Comparison of ENCODE assay signal across 18 cellular contexts in genomic region chr1:160580208-160580812, GRCh38. TPM values are rescaled to one million over a fixed set of nuclear protein-coding genes. Genes with fewer than 3 reads are reported as not detected.
DNase-seq lines count a peak whose midpoint lies in the region; ATAC-seq, FAIRE-seq and TF ChIP-seq lines count a peak whose summit lies in the region.
"Had no signal": no experiment of that assay in that cellular context is flagged by ENCODE, and none has a peak within 500 bp of the region (broad histone marks: within the 10 kb centered on the region; RNA-seq: fewer than 3 reads in every experiment).

No MANE protein-coding gene starts in this region.

- no peak for FAIRE-seq in H54 (lab: Jason Lieb, UNC)

- H3K4me1 ChIP-seq in A673 (ENCODE audit: insufficient read depth, low read length, poor library complexity, severe bottlenecking) = no peaks in the 10 kb centered on the region
- H3K4me1 ChIP-seq: sigmoid colon had no signal

- CTCF ChIA-PET in A673 (lab: Charles Lee) = no interaction called here

- peaks cover 31% of the 10 kb centered on the region for H3K9me3 Mint-ChIP-seq in activated naive CD4-positive, alpha-beta T cell treated with anti-CD3 and anti-CD28 coated beads, Interleukin-2, amount 50 U/mL, for 24 hours
- H3K9me3 Mint-ChIP-seq in activated naive CD8-positive, alpha-beta T cell treated with anti-CD3 and anti-CD28 coated beads for 36 hours = peaks cover 16% of the 10 kb centered on the region
- H3K9me3 Mint-ChIP-seq in stimulated activated naive B cell treated with anti-CD40 and anti-IgM and Interleukin-4, amounts not matched to agents 10 μg/mL and 1 μg/mL and 100 μg/mL, for 72 hours = peaks cover 0 to 4% of the 10 kb centered on the region in 2 donors

- DNase-seq in activated naive CD4-positive, alpha-beta T cell treated with Interleukin-2 at 50 U/mL for 16 hours = no peak
- DNase-seq in OCI-M1 (lab: John Stamatoyannopoulos, UW) (peak; percentile 75), A673 (ENCODE audit: low spot score) (no peak), H54 (ENCODE audit: insufficient read length, low spot score) (no peak)
- no peak for DNase-seq in activated naive CD8-positive, alpha-beta T cell treated with anti-CD3 and anti-CD28 coated beads for 36 hours
- no peak for DNase-seq in stimulated activated naive B cell treated with anti-CD40 and anti-IgM and Interleukin-4, amounts not matched to agents 10 μg/mL and 1 μg/mL and 100 μg/mL, for 72 hours
- DNase-seq: dorsolateral prefrontal cortex; H9; kidney; NCI-H1436 treated with DMSO at 0.1 percent for 48 hours; NCI-H446; occipital lobe; sigmoid colon; stimulated activated CD4-positive, alpha-beta T cell treated with anti-CD3 and anti-CD28 coated beads, Interleukin-4, amount 100 ng/mL, for 1 hour; upper lobe of left lung had no signal

- no TSS peak for BruUV-seq in A673 (replicated peaks; lab: Mats Ljungman, UMichigan)

- H3K27me3 ChIP-seq in A673 (replicated peaks; ENCODE audit: insufficient read depth, low read depth, low read length, poor library complexity) = no peaks in the 10 kb centered on the region
- H3K27me3 ChIP-seq: sigmoid colon, upper lobe of left lung had no signal

- H3K27ac Mint-ChIP-seq in activated naive CD4-positive, alpha-beta T cell treated with anti-CD3 and anti-CD28 coated beads, Interleukin-2, amount 50 U/mL, for 24 hours = peak overlapping the region; percentile 85
- H3K27ac Mint-ChIP-seq in activated naive CD8-positive, alpha-beta T cell treated with anti-CD3 and anti-CD28 coated beads for 36 hours = peak overlapping the region; percentile 75
- H3K27ac Mint-ChIP-seq in stimulated activated naive B cell treated with anti-CD40 and anti-IgM and Interleukin-4, amounts not matched to agents 10 μg/mL and 1 μg/mL and 100 μg/mL, for 72 hours = peak overlapping the region; percentile 44
- H3K27ac Mint-ChIP-seq: H9 had no signal

- H3K4me3 Mint-ChIP-seq in activated naive CD4-positive, alpha-beta T cell treated with anti-CD3 and anti-CD28 coated beads, Interleukin-2, amount 50 U/mL, for 24 hours = peak overlapping the region; percentile 70
- H3K4me3 Mint-ChIP-seq in activated naive CD8-positive, alpha-beta T cell treated with anti-CD3 and anti-CD28 coated beads for 36 hours = no peak overlapping the region
- H3K4me3 Mint-ChIP-seq in stimulated activated naive B cell treated with anti-CD40 and anti-IgM and Interleukin-4, amounts not matched to agents 10 μg/mL and 1 μg/mL and 100 μg/mL, for 72 hours = no peak overlapping the region
- H3K4me3 Mint-ChIP-seq: H9 had no signal

- no peak overlapping the region for H3K4me3 ChIP-seq in A673 (ENCODE audit: low read depth, low read length, poor library complexity, severe bottlenecking)
- H3K4me3 ChIP-seq: sigmoid colon had no signal

- H3K4me1 Mint-ChIP-seq in activated naive CD4-positive, alpha-beta T cell treated with anti-CD3 and anti-CD28 coated beads, Interleukin-2, amount 50 U/mL, for 24 hours = peaks cover 82% of the 10 kb centered on the region
- peaks cover 73% of the 10 kb centered on the region for H3K4me1 Mint-ChIP-seq in activated naive CD8-positive, alpha-beta T cell treated with anti-CD3 and anti-CD28 coated beads for 36 hours
- H3K4me1 Mint-ChIP-seq in stimulated activated naive B cell treated with anti-CD40 and anti-IgM and Interleukin-4, amounts not matched to agents 10 μg/mL and 1 μg/mL and 100 μg/mL, for 72 hours = peaks cover 20 to 52% of the 10 kb centered on the region in 2 donors
- H3K4me1 Mint-ChIP-seq: H9 had no signal

- TF ChIP-seq CTCF in A673 (conservative IDR thresholded peaks at IDR 0.05; ENCODE audit: low read depth, low read length) = no peak

- H3K9me3 ChIP-seq in A673 (ENCODE audit: low read depth, low read length, poor library complexity, severe bottlenecking) = no peaks in the 10 kb centered on the region
- H3K9me3 ChIP-seq: sigmoid colon, upper lobe of left lung had no signal

- H3K27me3 Mint-ChIP-seq in activated naive CD4-positive, alpha-beta T cell treated with anti-CD3 and anti-CD28 coated beads, Interleukin-2, amount 50 U/mL, for 24 hours = no peaks in the 10 kb centered on the region
- H3K27me3 Mint-ChIP-seq in activated naive CD8-positive, alpha-beta T cell treated with anti-CD3 and anti-CD28 coated beads for 36 hours = no peaks in the 10 kb centered on the region
- H3K27me3 Mint-ChIP-seq in stimulated activated naive B cell treated with anti-CD40 and anti-IgM and Interleukin-4, amounts not matched to agents 10 μg/mL and 1 μg/mL and 100 μg/mL, for 72 hours = no peaks in the 10 kb centered on the region

- POLR2A ChIA-PET in A673 (lab: Charles Lee; ENCODE audit: low non-redundant PET) = no interaction called here

- no peak for TF ChIP-seq POLR2A in H54 (IDR thresholded peaks at IDR 0.05; ENCODE audit: low read depth, low read length)

- H3K27ac ChIP-seq in A673 (ENCODE audit: low read depth, low read length, poor library complexity, severe bottlenecking) = no peak overlapping the region

- peak in 1 of 2 donors; percentile 31 for ATAC-seq in stimulated activated naive B cell treated with anti-CD40 and anti-IgM and Interleukin-4, amounts not matched to agents 10 μg/mL and 1 μg/mL and 100 μg/mL, for 72 hours (replicated peaks)
- ATAC-seq in HG02852 (IDR thresholded peaks at IDR 0.05; ENCODE audit: unreplicated experiment) = no peak
- ATAC-seq: activated CD4-positive, CD25-positive, alpha-beta regulatory T cell treated with anti-CD3 and anti-CD28 coated beads, Interleukin-2, amount 50 U/mL, for 24 hours had no signal

- intact Hi-C loops in A673 (cut with micrococcal nuclease; ENCODE audit: unreplicated experiment) = no loop called here

- H3K36me3 Mint-ChIP-seq in activated naive CD4-positive, alpha-beta T cell treated with anti-CD3 and anti-CD28 coated beads, Interleukin-2, amount 50 U/mL, for 24 hours = peaks cover 9% of the 10 kb centered on the region
- peaks cover 32% of the 10 kb centered on the region for H3K36me3 Mint-ChIP-seq in activated naive CD8-positive, alpha-beta T cell treated with anti-CD3 and anti-CD28 coated beads for 36 hours
- H3K36me3 Mint-ChIP-seq in stimulated activated naive B cell treated with anti-CD40 and anti-IgM and Interleukin-4, amounts not matched to agents 10 μg/mL and 1 μg/mL and 100 μg/mL, for 72 hours = peaks cover 20 to 24% of the 10 kb centered on the region in 2 donors

- no peaks in the 10 kb centered on the region for H3K36me3 ChIP-seq in A673 (ENCODE audit: insufficient read depth, low read length, poor library complexity, severe bottlenecking)
- H3K36me3 ChIP-seq: sigmoid colon, upper lobe of left lung had no signal

RNA-seq across cellular contexts. Expression of gene CD84, which starts 1.0 kb away (rescaled TPM):
- total RNA-seq in activated naive CD8-positive, alpha-beta T cell treated with anti-CD3 and anti-CD28 coated beads for 36 hours = 10 to 100 TPM; 13.5 to 13.7 TPM
- total RNA-seq in A673 (2021) = not detected in 2 replicates
- total RNA-seq: H9 had no signal

RNA-seq across cellular contexts. Expression of gene SLAMF6, which starts 57.3 kb away (rescaled TPM):
- 10 to 100 TPM; 46.8 to 48.1 TPM for total RNA-seq in activated naive CD8-positive, alpha-beta T cell treated with anti-CD3 and anti-CD28 coated beads for 36 hours
- not detected in 2 replicates for total RNA-seq in A673 (2021)
- total RNA-seq: H9, occipital lobe had no signal

Comparison
In these comparisons a context has a peak if more than half of its experiments do, and no peak if none do; other contexts are left out.
1. RNA of gene CD84, which starts 1.0 kb away (total RNA-seq): 13.5 to 13.7 TPM in activated naive CD8-positive, alpha-beta T cell treated with anti-CD3 and anti-CD28 coated beads for 36 hours; not detected in A673; every median in the first group is over 10 times any median in the second.
2. RNA of gene SLAMF6, which starts 57.3 kb away (total RNA-seq): 46.8 to 48.1 TPM in activated naive CD8-positive, alpha-beta T cell treated with anti-CD3 and anti-CD28 coated beads for 36 hours; not detected in A673; every median in the first group is over 10 times any median in the second.
3. Peak in every context shown above with its lines, with median percentiles within 50 percentile points of each other: H3K27ac Mint-ChIP-seq.